In the genomic region with DNA sequence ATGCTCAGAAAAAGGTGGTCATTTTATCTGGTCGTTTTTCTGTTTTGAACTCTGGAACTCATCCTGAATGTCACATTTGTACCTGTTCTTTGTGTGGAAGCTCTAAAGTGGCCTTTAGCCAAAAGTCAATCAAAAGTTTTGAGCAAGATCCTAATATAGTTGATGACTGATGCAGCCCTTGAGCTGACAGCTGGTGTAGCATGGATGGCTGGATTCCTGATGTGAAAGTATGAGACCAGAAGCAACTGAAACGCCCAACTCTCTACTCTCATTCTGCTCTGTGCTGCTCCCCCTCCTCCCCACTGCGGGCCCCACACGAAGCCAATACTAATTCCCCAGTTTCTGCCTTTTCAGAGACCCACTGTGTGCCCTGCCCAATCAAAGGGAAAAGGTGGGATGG, we compare ENCODE assay signal across 17 cellular contexts. TPM values are rescaled to one million over a fixed set of nuclear protein-coding genes. Genes with fewer than 3 reads are reported as not detected.
DNase-seq lines count a peak whose midpoint lies in the region; ATAC-seq and TF ChIP-seq lines count a peak whose summit lies in the region.
"Had no signal": no experiment of that assay in that cellular context is flagged by ENCODE, and none has a peak within 500 bp of the region (broad histone marks: within the 10 kb centered on the region; RNA-seq: fewer than 3 reads in every experiment).

No MANE protein-coding gene starts in this region.

- H3K36me3 ChIP-seq in left ventricle myocardium inferior = no peaks in the 10 kb centered on the region

- DNase-seq in GM12865 (ENCODE audit: low read depth) (peak; percentile 44), GM20000 (ENCODE audit: low spot score) (peak; percentile 2), left ventricle myocardium inferior (no peak), posterior vena cava (ENCODE audit: low spot score) (peak; percentile 11), sciatic nerve (ENCODE audit: low spot score) (no peak), NCI-H748 treated with DMSO at 0.1 percent for 48 hours (lab: John Stamatoyannopoulos, UW) (no peak), NCI-H187 treated with DMSO at 0.1 percent for 48 hours (lab: John Stamatoyannopoulos, UW) (no peak)
- DNase-seq: CD8-positive, alpha-beta memory T cell; GM23248; MV-4-11; NCI-H1436; NCI-H2107; NCI-H69; PC-9 had no signal

- no peaks in the 10 kb centered on the region for H3K9me3 ChIP-seq in left ventricle myocardium inferior (replicated peaks)

- no peak overlapping the region for H3K4me3 ChIP-seq in GM12865 (ENCODE audit: low read depth, low read length)
- H3K4me3 ChIP-seq in left ventricle myocardium inferior = peak overlapping the region; percentile 32
- H3K4me3 ChIP-seq: GM23248, PC-9 had no signal

- TF ChIP-seq CTCF in GM12865 (IDR thresholded peaks at IDR 0.05; ENCODE audit: insufficient read depth, low read depth, low read length, missing control alignments) (no peak), GM20000 (IDR thresholded peaks at IDR 0.05; ENCODE audit: extremely low read depth, missing control alignments) (no peak), left ventricle myocardium inferior (IDR thresholded peaks at IDR 0.05; ENCODE audit: borderline replicate concordance) (no peak)

- no peak overlapping the region for H3K27ac ChIP-seq in left ventricle myocardium inferior (replicated peaks)
- H3K27ac ChIP-seq: GM23248, PC-9 had no signal

- no peak for ATAC-seq in sciatic nerve
- ATAC-seq: SK-N-SH treated with all-trans-retinoic acid at 6 μM for 48 hours had no signal

- intact Hi-C loops in left ventricle myocardium inferior (cut with micrococcal nuclease) (no loop called here), posterior vena cava (cut with DNase I) (loop anchor here in 1 of 2 donors (10.0 kb wide), 1 partner anchor 121 kb away; a partner anchor contains a TSS), sciatic nerve (cut with DNase I) (no loop called here)

- H3K27me3 ChIP-seq in left ventricle myocardium inferior (ENCODE audit: low read depth) = peaks cover 4% of the 10 kb centered on the region

- peaks cover 49% of the 10 kb centered on the region for H3K4me1 ChIP-seq in left ventricle myocardium inferior

RNA-seq across cellular contexts. Expression of a gene that starts 10.3 kb away (rescaled TPM):
- 14,853 TPM for total RNA-seq in left ventricle myocardium inferior
- not detected for total RNA-seq in posterior vena cava
- total RNA-seq in sciatic nerve = 0.18 TPM
- total RNA-seq: CD8-positive, alpha-beta memory T cell; Daoy; GM23248; HT1080; PC-9 had no signal

RNA-seq across cellular contexts. Expression of a gene that starts 23.7 kb away (rescaled TPM):
- total RNA-seq in left ventricle myocardium inferior = 17.2 TPM
- 10 to 100 TPM; 27.8 to 28.4 TPM for total RNA-seq in posterior vena cava
- total RNA-seq in sciatic nerve = 41.1 TPM

RNA-seq across cellular contexts. Expression of a gene that starts 37.7 kb away (rescaled TPM):
- total RNA-seq in left ventricle myocardium inferior (1,823 TPM), posterior vena cava (1 to 10 TPM in 1 of 2 donors, not detected in 1; 1.3 TPM), sciatic nerve (not detected)
- total RNA-seq: Daoy, GM23248, HT1080, PC-9 had no signal

Comparison
In these comparisons a context has a peak if more than half of its experiments do, and no peak if none do; other contexts are left out.
1. DNase-seq: peak in GM12865 (single experiment), GM20000 (single experiment) and posterior vena cava (single experiment); none in left ventricle myocardium inferior (single experiment), sciatic nerve (single experiment), NCI-H748 treated with DMSO at 0.1 percent for 48 hours (single experiment) and NCI-H187 treated with DMSO at 0.1 percent for 48 hours (single experiment).
2. RNA of a gene that starts 10.3 kb away (total RNA-seq): 14,853 TPM in left ventricle myocardium inferior (single experiment); 0.18 TPM in sciatic nerve (single experiment) and not detected in posterior vena cava; every median in the first group is over 1,000 times any median in the second.
3. RNA of a gene that starts 37.7 kb away (total RNA-seq): 1,823 TPM in left ventricle myocardium inferior (single experiment); 1.3 TPM in posterior vena cava and not detected in sciatic nerve (single experiment); every median in the first group is over 100 times any median in the second.